ENCODE assay signal across 8 cellular contexts in genomic region chr15:65529754-65530317, GRCh38. TPM values are rescaled to one million over a fixed set of nuclear protein-coding genes. Genes with fewer than 3 reads are reported as not detected.
DNase-seq lines count a peak whose midpoint lies in the region; ATAC-seq, FAIRE-seq and TF ChIP-seq lines count a peak whose summit lies in the region.

No MANE protein-coding gene starts in this region.

- TF ChIP-seq CTCF in DND-41 (IDR thresholded peaks at IDR 0.05; ENCODE audit: borderline replicate concordance, extremely low read depth, low read length, poor library complexity, severe bottlenecking) (no peak), endodermal cell (conservative IDR thresholded peaks at IDR 0.05) (no peak), neutrophil (IDR thresholded peaks at IDR 0.05) (no peak)

- H3K4me1 Mint-ChIP-seq in endodermal cell: peaks cover 41% of the 10 kb centered on the region

- peaks cover 8% of the 10 kb centered on the region for H3K36me3 Mint-ChIP-seq in endodermal cell (ENCODE audit: low read depth)

- peaks cover 49% of the 10 kb centered on the region for H3K79me2 ChIP-seq in DND-41 (ENCODE audit: insufficient read depth, low read length)
- peaks cover 49% of the 10 kb centered on the region for H3K79me2 ChIP-seq in Karpas-422 (ENCODE audit: low read length)

- H3K4me2 ChIP-seq in DND-41 (ENCODE audit: insufficient read depth, low read length) (peak overlapping the region; percentile 77), Karpas-422 (ENCODE audit: low read depth, low read length, poor library complexity, severe bottlenecking) (peak overlapping the region; percentile 81)

- H3K4me3 ChIP-seq in DND-41 (ENCODE audit: low read depth in 1 of 2, low read length in 2 of 2): peak overlapping the region; percentile 17 to 95; a peak in 3 of 4 replicates
- peak overlapping the region; percentile 99 for H3K4me3 ChIP-seq in Karpas-422 (ENCODE audit: low read length)
- H3K4me3 ChIP-seq in endodermal cell (ENCODE audit: low read length): peak overlapping the region; percentile 71
- peak overlapping the region; percentile 69 to 80 for H3K4me3 ChIP-seq in neutrophil (ENCODE audit: low read depth in 1 of 2, low read length in 1 of 2)

- H3K36me3 ChIP-seq in DND-41 (ENCODE audit: insufficient read depth, low read length): peaks cover 15% of the 10 kb centered on the region
- H3K36me3 ChIP-seq in Karpas-422 (ENCODE audit: insufficient read depth, low read length): peaks cover 11% of the 10 kb centered on the region; the same call in 1 of the 2 replicates
- peaks cover 7% of the 10 kb centered on the region for H3K36me3 ChIP-seq in endodermal cell (ENCODE audit: control insufficient read depth, insufficient read depth, low read length)
- no peaks in the 10 kb centered on the region for H3K36me3 ChIP-seq in neutrophil

- H3K9me2 ChIP-seq in Karpas-422 (replicated peaks; ENCODE audit: insufficient read depth, low read length): no peaks in the 10 kb centered on the region

- FAIRE-seq in GM19239 (lab: Jason Lieb, UNC): no peak

- DNase-seq in DND-41 (no peak), Karpas-422 (no peak), endodermal cell (no peak), GM19239 (ENCODE audit: insufficient read length, low spot score) (no peak), NCI-H446 (lab: John Stamatoyannopoulos, UW) (no peak), SHP77 (lab: John Stamatoyannopoulos, UW) (no peak), activated gamma-delta T cell (lab: John Stamatoyannopoulos, UW) (no peak)

- 69 to 82% methylated on average over 6 to 14 of the region's 14 CpGs for WGBS in endodermal cell (ENCODE audit: insufficient coverage in 1 of 2, insufficient read length in 1 of 2), 2 experiments

- H3K9me3 ChIP-seq in DND-41 (ENCODE audit: insufficient read depth, low read length, severe bottlenecking): no peaks in the 10 kb centered on the region
- H3K9me3 ChIP-seq in Karpas-422 (ENCODE audit: low read length): no peaks in the 10 kb centered on the region
- H3K9me3 ChIP-seq in endodermal cell (ENCODE audit: control insufficient read depth, low read length): no peaks in the 10 kb centered on the region
- H3K9me3 ChIP-seq in neutrophil: no peaks in the 10 kb centered on the region

- H3K4me3 Mint-ChIP-seq in endodermal cell: peak overlapping the region; percentile 72

- H3K27me3 ChIP-seq in DND-41 (ENCODE audit: insufficient read depth, low read length, poor library complexity) (no peaks in the 10 kb centered on the region), Karpas-422 (ENCODE audit: low read length) (no peaks in the 10 kb centered on the region), endodermal cell (ENCODE audit: control insufficient read depth, insufficient read depth, low read length, poor library complexity, severe bottlenecking) (peaks cover 4% of the 10 kb centered on the region), neutrophil (no peaks in the 10 kb centered on the region)

- H3K27me3 Mint-ChIP-seq in endodermal cell (ENCODE audit: insufficient read depth): no peaks in the 10 kb centered on the region

- H3K9me3 Mint-ChIP-seq in endodermal cell: no peaks in the 10 kb centered on the region

- peak overlapping the region; percentile 99 for H3K9ac ChIP-seq in DND-41 (ENCODE audit: low read depth, low read length)
- H3K9ac ChIP-seq in Karpas-422 (ENCODE audit: low read length): peak overlapping the region; percentile 100
- H3K9ac ChIP-seq in endodermal cell (ENCODE audit: extremely low read depth, low read length, poor library complexity, severe bottlenecking): peak overlapping the region; percentile 89

- H3K27ac Mint-ChIP-seq in endodermal cell: peak overlapping the region; percentile 22

- H3K4me1 ChIP-seq in DND-41 (ENCODE audit: insufficient read depth, low read length) (peaks cover 30% of the 10 kb centered on the region), Karpas-422 (ENCODE audit: low read length) (peaks cover 40% of the 10 kb centered on the region), endodermal cell (ENCODE audit: control insufficient read depth, insufficient read depth, low read length) (no peaks in the 10 kb centered on the region), neutrophil (ENCODE audit: control insufficient read depth in 1 of 2, insufficient read depth in 1 of 2, low read depth in 1 of 2, low read length in 1 of 2) (peaks cover 12% of the 10 kb centered on the region in 2 experiments)

- H3K27ac ChIP-seq in DND-41 (ENCODE audit: low read length): peak overlapping the region; percentile 81
- no peak overlapping the region; the same call in 1 of the 2 replicates for H3K27ac ChIP-seq in Karpas-422 (ENCODE audit: low read length)
- H3K27ac ChIP-seq in endodermal cell (ENCODE audit: low read depth, low read length): no peak overlapping the region
- no peak overlapping the region for H3K27ac ChIP-seq in neutrophil

- no peak; the same call in 2 of the 3 replicates for ATAC-seq in DND-41 (ENCODE audit: insufficient read depth, low read depth)

- peaks cover 26% of the 10 kb centered on the region for H4K20me1 ChIP-seq in DND-41 (ENCODE audit: insufficient read depth, low read length)
- H4K20me1 ChIP-seq in Karpas-422 (ENCODE audit: insufficient read depth, low read depth, low read length): peaks cover 19% of the 10 kb centered on the region; the same call in 1 of the 2 replicates

- peak overlapping the region; percentile 98 for H2AFZ ChIP-seq in DND-41 (ENCODE audit: low read depth, low read length)
- peak overlapping the region; percentile 99 for H2AFZ ChIP-seq in Karpas-422 (ENCODE audit: low read length)

RNA-seq across cellular contexts. Expression of gene HACD3, which starts 0.4 kb away (rescaled TPM):
- 61.8 and 87.2 TPM in 2 replicates for total RNA-seq in Karpas-422 (2014; rRNA removed; shearing (Covaris generic); ENCODE audit: low replicate concordance)
- total RNA-seq in endodermal cell: 100 to 1,000 TPM; 129 to 201 TPM
- 238 TPM for polyA plus RNA-seq in endodermal cell (2013, experiment 1 of 2)
- polyA plus RNA-seq in endodermal cell (2013, experiment 2 of 2): 232 TPM

RNA-seq across cellular contexts. Expression of gene DPP8, which starts 12.3 kb away (rescaled TPM):
- total RNA-seq in Karpas-422 (2014; rRNA removed; shearing (Covaris generic); ENCODE audit: low replicate concordance): 27.2 and 42.0 TPM in 2 replicates
- 10 to 100 TPM; 31.8 to 34.9 TPM for total RNA-seq in endodermal cell
- polyA plus RNA-seq in endodermal cell (2013, experiment 1 of 2): 19.4 TPM
- 20.7 TPM for polyA plus RNA-seq in endodermal cell (2013, experiment 2 of 2)
